In genomic region chr4:12852338-12853307, GRCh38 we compare ENCODE assay signal across 8 cellular contexts.
A peak's percentile ranks its signal among the peaks of the same experiment; 100 is the strongest.
DNase-seq lines count a peak whose midpoint lies in the region; ATAC-seq and TF ChIP-seq lines count a peak whose summit lies in the region.

No MANE protein-coding gene starts in this region.

- peaks cover 0 to 8% of the 10 kb centered on the region in 2 donors for H3K27me3 ChIP-seq in tibial artery

- no peak overlapping the region for H3K4me3 ChIP-seq in tibial artery

- no peak overlapping the region for H3K27ac ChIP-seq in tibial artery

- ATAC-seq in HG02642 (IDR thresholded peaks at IDR 0.05; ENCODE audit: poor library complexity, unreplicated experiment) (peak; percentile 53), HG02610 (IDR thresholded peaks at IDR 0.05; ENCODE audit: unreplicated experiment) (no peak)

- DNase-seq in DMS53 treated with DMSO at 0.1 percent for 48 hours (lab: John Stamatoyannopoulos, UW; ENCODE audit: unreplicated experiment) (peak; percentile 96), NCI-H345 treated with DMSO at 0.1 percent for 48 hours (lab: John Stamatoyannopoulos, UW; ENCODE audit: unreplicated experiment) (peak; percentile 79), brain pericyte (ENCODE audit: low read depth, low spot score) (peak; percentile 5), iris pigment epithelial cell (ENCODE audit: low read depth) (peak; percentile 61), tibial artery (no peak), posterior vena cava (ENCODE audit: low spot score) (no peak)

- intact Hi-C loops in tibial artery (cut with DNase I; ENCODE audit: low total_unique reads) (loop anchor here (2.0 kb wide), 1 partner anchor 696 kb away; no protein-coding TSS in a partner anchor), posterior vena cava (cut with DNase I) (loop anchor here (10.0 kb wide), 1 partner anchor 692 kb away; the partner anchor contains the start of gene NKX3-2 (in 2 of the 2))

- peak; percentile 55 to 66 for TF ChIP-seq CTCF in tibial artery (IDR thresholded peaks at IDR 0.05)

- no peaks in the 10 kb centered on the region for H3K9me3 ChIP-seq in tibial artery

- no peaks in the 10 kb centered on the region for H3K4me1 ChIP-seq in tibial artery

- no peaks in the 10 kb centered on the region for H3K36me3 ChIP-seq in tibial artery

Comparison
In these comparisons a context has a peak if more than half of its experiments do, and no peak if none do; other contexts are left out.
1. DNase-seq: peak in DMS53 treated with DMSO at 0.1 percent for 48 hours (single experiment), NCI-H345 treated with DMSO at 0.1 percent for 48 hours (single experiment), brain pericyte (single experiment) and iris pigment epithelial cell (single experiment); none in tibial artery (0 of 2) and posterior vena cava (single experiment).